21 cellular contexts compared by ENCODE assay signal in genomic region chr12:103652808-103653207, GRCh38.
"Had no signal": no experiment of that assay in that cellular context is flagged by ENCODE, and none has a peak within 500 bp of the region (broad histone marks: within the 10 kb centered on the region; RNA-seq: fewer than 3 reads in every experiment).

No MANE protein-coding gene starts in this region.

- H3K4me3 ChIP-seq: neural progenitor cell, spleen, tibial nerve had no signal

- DNase-seq: activated CD4-positive, alpha-beta memory T cell treated with anti-CD3 and anti-CD28 coated beads, Interleukin-2, amount 10 ng/mL, durations not matched to agents 7 days and 5 days; activated CD4-positive, alpha-beta T cell treated with anti-CD3 and anti-CD28 coated beads for 1 hour; activated CD4-positive, alpha-beta T cell treated with anti-CD3 and anti-CD28 coated beads, Interleukin-2, amount 10 ng/mL, durations not matched to agents 7 days and 5 days; activated CD8-positive, alpha-beta memory T cell treated with anti-CD3 and anti-CD28 coated beads, Interleukin-2, amount 50 U/mL, for 48 hours; activated naive CD8-positive, alpha-beta T cell treated with anti-CD3 and anti-CD28 coated beads, Interleukin-2, amount 50 U/mL, for 24 hours; activated T-cell treated with anti-CD3 and anti-CD28 coated beads, Interleukin-2, amount 50 U/mL, for 4 hours; effector memory CD8-positive, alpha-beta T cell; head of caudate nucleus; hypothalamus; immature natural killer cell; kidney; midbrain; natural killer cell; occipital lobe; right cardiac atrium; spleen; stimulated activated naive CD4-positive, alpha-beta T cell; T-helper 9 cell had no signal

- H3K9ac ChIP-seq: neural progenitor cell had no signal

- ATAC-seq: activated naive CD8-positive, alpha-beta T cell treated with anti-CD3 and anti-CD28 coated beads, Interleukin-2, amount 50 U/mL, for 24 hours; activated T-cell treated with anti-CD3 and anti-CD28 coated beads, Interleukin-2, amount 50 U/mL, for 4 hours; effector memory CD8-positive, alpha-beta T cell; natural killer cell; right cardiac atrium had no signal

- H2AFZ ChIP-seq: neural progenitor cell had no signal

- H3K27ac ChIP-seq: neural progenitor cell, spleen, tibial nerve had no signal

- H3K4me2 ChIP-seq: neural progenitor cell had no signal

- H3K36me3 ChIP-seq: neural progenitor cell, tibial nerve had no signal

- H3K9me3 ChIP-seq: spleen, tibial nerve had no signal

- H3K27me3 ChIP-seq: neural progenitor cell, spleen, tibial nerve had no signal

- FAIRE-seq: bronchial epithelial cell, kidney had no signal

- H3K4me1 ChIP-seq: spleen, tibial nerve had no signal
